ENCODE assay signal across 15 cellular contexts in the genomic region with DNA sequence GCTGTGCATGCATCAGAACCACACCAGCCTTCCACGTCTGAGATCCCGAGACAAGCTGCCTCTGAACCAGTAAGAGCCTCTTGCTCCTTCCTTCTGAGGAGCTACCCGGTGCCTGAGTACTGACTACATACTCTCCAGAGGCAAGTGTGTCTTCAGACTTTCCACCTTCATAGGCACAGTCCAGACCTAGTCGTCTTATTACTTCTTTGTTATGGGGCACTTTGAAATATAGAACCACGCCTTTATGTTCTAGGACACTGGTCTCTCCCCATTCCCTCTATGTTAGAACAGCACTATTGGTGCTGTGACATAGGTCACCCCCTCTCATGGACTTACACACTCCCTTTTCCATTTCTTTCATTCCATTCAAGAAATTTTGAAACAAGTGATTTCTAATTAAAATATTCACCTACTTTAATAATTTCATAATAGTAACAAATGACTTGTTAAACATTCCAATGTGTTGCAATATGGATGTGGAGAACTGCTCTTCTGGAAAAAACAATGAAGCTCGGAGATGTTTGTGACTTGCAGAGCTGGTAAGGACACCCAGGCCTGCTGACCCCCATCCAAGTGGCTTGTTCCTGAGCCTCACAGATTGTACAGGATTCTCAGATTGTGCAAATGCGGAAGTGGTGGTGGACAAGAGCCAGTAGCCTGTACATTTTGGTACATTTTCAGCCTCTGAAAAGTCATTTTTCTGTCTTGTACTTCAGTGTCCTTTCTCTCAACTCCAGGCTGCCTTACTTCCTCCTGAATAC.
A peak's percentile ranks its signal among the peaks of the same experiment; 100 is the strongest.
DNase-seq lines count a peak whose midpoint lies in the region; ATAC-seq, FAIRE-seq and TF ChIP-seq lines count a peak whose summit lies in the region.
"Had no signal": no experiment of that assay in that cellular context is flagged by ENCODE, and none has a peak within 500 bp of the region (broad histone marks: within the 10 kb centered on the region; RNA-seq: fewer than 3 reads in every experiment).

No MANE protein-coding gene starts in this region.

- CTCF ChIA-PET in A673 (lab: Charles Lee): no interaction called here

- peaks cover 25% of the 10 kb centered on the region for H3F3A ChIP-seq in GM23248 (ENCODE audit: insufficient read depth)

- BruUV-seq in A673 (replicated peaks; lab: Mats Ljungman, UMichigan): no TSS peak

- peak; percentile 77 for ATAC-seq in gastroesophageal sphincter
- no peak for ATAC-seq in HG03095 (IDR thresholded peaks at IDR 0.05; ENCODE audit: unreplicated experiment)
- ATAC-seq: T-helper 17 cell had no signal

- H3K9me2 ChIP-seq in GM23248 (ENCODE audit: insufficient read depth): no peaks in the 10 kb centered on the region

- TF ChIP-seq CTCF in adrenal gland (IDR thresholded peaks at IDR 0.05) (no peak), gastroesophageal sphincter (IDR thresholded peaks at IDR 0.05) (no peak), A673 (conservative IDR thresholded peaks at IDR 0.05; ENCODE audit: low read depth, low read length) (no peak)

- H2AFZ ChIP-seq in GM23248: no peak overlapping the region

- H3K9me3 ChIP-seq in GM23248 (ENCODE audit: low read depth) (no peaks in the 10 kb centered on the region), adrenal gland (replicated peaks in 1 of 3) (no peaks in the 10 kb centered on the region), gastroesophageal sphincter (no peaks in the 10 kb centered on the region), small intestine (ENCODE audit: control insufficient read depth, low read depth) (no peaks in the 10 kb centered on the region), A673 (ENCODE audit: low read depth, low read length, poor library complexity, severe bottlenecking) (no peaks in the 10 kb centered on the region)
- H3K9me3 ChIP-seq: Peyer's patch had no signal

- H3K27me3 ChIP-seq in GM23248 (replicated peaks; ENCODE audit: insufficient read depth) (no peaks in the 10 kb centered on the region; the same call in 1 of the 2 replicates), adrenal gland (no peaks in the 10 kb centered on the region), gastroesophageal sphincter (no peaks in the 10 kb centered on the region), small intestine (ENCODE audit: control insufficient read depth in 2 of 2, insufficient read depth in 2 of 2, low read length in 2 of 2) (no peaks in the 10 kb centered on the region), A673 (replicated peaks; ENCODE audit: insufficient read depth, low read depth, low read length, poor library complexity) (no peaks in the 10 kb centered on the region)
- H3K27me3 ChIP-seq: Peyer's patch had no signal

- POLR2A ChIA-PET in A673 (lab: Charles Lee; ENCODE audit: low non-redundant PET): no interaction called here

- intact Hi-C loops in adrenal gland (cut with DNase I) (no loop called here), A673 (cut with micrococcal nuclease; ENCODE audit: unreplicated experiment) (no loop called here)

- TF ChIP-seq POLR2A in adrenal gland (IDR thresholded peaks at IDR 0.05) (no peak), gastroesophageal sphincter (IDR thresholded peaks at IDR 0.05) (no peak)

- DNase-seq in GM23248 (peak; percentile 44), adrenal gland (peak in 6 of 7 donors; percentile 30 to 73 (median 40)), small intestine (peak; percentile 37), 8988T (no peak), A673 (ENCODE audit: low spot score) (no peak)
- DNase-seq in NK-92 treated with Interleukin-12 subunit alpha and Interleukin-12 subunit beta, amount 100 ng/mL, for 24 hours (lab: John Stamatoyannopoulos, UW): no peak
- DNase-seq: activated CD4-positive, alpha-beta T cell treated with anti-CD3 and anti-CD28 coated beads for 1 hour; activated naive CD8-positive, alpha-beta T cell treated with anti-CD3 and anti-CD28 coated beads, Interleukin-2, amount 10 ng/mL, durations not matched to agents 7 days and 5 days; CD4-positive, alpha-beta T cell; EL; T-helper 17 cell had no signal

- in situ Hi-C loops in GM23248 (cut with MboI): no loop called here

- H3K36me3 ChIP-seq in GM23248 (ENCODE audit: low read depth) (no peaks in the 10 kb centered on the region), adrenal gland (replicated peaks in 1 of 2) (no peaks in the 10 kb centered on the region), gastroesophageal sphincter (no peaks in the 10 kb centered on the region), small intestine (ENCODE audit: control insufficient read depth in 2 of 2, insufficient read depth in 2 of 2, low read length in 2 of 2) (no peaks in the 10 kb centered on the region), A673 (ENCODE audit: insufficient read depth, low read length, poor library complexity, severe bottlenecking) (no peaks in the 10 kb centered on the region)
- H3K36me3 ChIP-seq: Peyer's patch had no signal

- no peaks in the 10 kb centered on the region for H4K20me1 ChIP-seq in GM23248 (ENCODE audit: insufficient read depth)

- H3K27ac ChIP-seq in GM23248: no peak overlapping the region
- H3K27ac ChIP-seq in adrenal gland: peak overlapping the region in 3 of 5 donors; percentile 41 to 79 (median 71)
- H3K27ac ChIP-seq in gastroesophageal sphincter: peak overlapping the region in 3 of 4 donors; percentile 33 to 54 (median 44)
- peak overlapping the region in 1 of 2 donors; percentile 73 for H3K27ac ChIP-seq in small intestine (ENCODE audit: low read depth in 1 of 2, low read length in 1 of 2)
- no peak overlapping the region for H3K27ac ChIP-seq in A673 (ENCODE audit: low read depth, low read length, poor library complexity, severe bottlenecking)

- H3K79me2 ChIP-seq in GM23248 (ENCODE audit: insufficient read depth): no peaks in the 10 kb centered on the region

- H3K4me1 ChIP-seq in GM23248 (ENCODE audit: insufficient read depth) (peaks cover 27% of the 10 kb centered on the region), adrenal gland (replicated peaks in 1 of 2) (peaks cover 0 to 22% of the 10 kb centered on the region in 2 donors), gastroesophageal sphincter (peaks cover 0 to 29% (median 5%) of the 10 kb centered on the region in 3 donors), small intestine (ENCODE audit: control insufficient read depth in 2 of 2, insufficient read depth in 1 of 2, low read depth in 1 of 2, low read length in 1 of 2) (peaks cover 2 to 10% of the 10 kb centered on the region in 2 donors), A673 (ENCODE audit: insufficient read depth, low read length, poor library complexity, severe bottlenecking) (peaks cover 13% of the 10 kb centered on the region)

- FAIRE-seq in small intestine (lab: Jason Lieb, UNC): no peak
- FAIRE-seq: GM19239 had no signal

- H3K4me3 ChIP-seq in GM23248 (no peak overlapping the region), adrenal gland (no peak overlapping the region), gastroesophageal sphincter (no peak overlapping the region), small intestine (ENCODE audit: low read depth in 1 of 2, low read length in 2 of 2) (no peak overlapping the region), A673 (ENCODE audit: low read depth, low read length, poor library complexity, severe bottlenecking) (no peak overlapping the region)
- H3K4me3 ChIP-seq: Peyer's patch had no signal

- H3K9ac ChIP-seq in GM23248: no peak overlapping the region

- H3K4me2 ChIP-seq in GM23248 (ENCODE audit: unreplicated experiment): no peak overlapping the region

- 59 to 67% methylated on average over 7 of the region's 7 CpGs for WGBS in GM23248 (ENCODE audit: low coverage in 1 of 2, low lambda C conversion rate in 2 of 2, missing lambda C conversion rate in 2 of 2), 2 experiments
- WGBS in adrenal gland, 4 donors: 80 to 87% (median 85%) methylated on average over 7 of the region's 7 CpGs
- WGBS in gastroesophageal sphincter (ENCODE audit: low coverage in 1 of 2), 2 donors: 87 to 100% methylated on average over 2 to 7 of the region's 7 CpGs
- 73 to 81% (median 80%) methylated on average over 7 of the region's 7 CpGs for WGBS in small intestine, 3 donors

- TF ChIP-seq EP300 in gastroesophageal sphincter (IDR thresholded peaks at IDR 0.05): no peak

Comparison
In these comparisons a context has a peak if more than half of its experiments do, and no peak if none do; other contexts are left out.
1. DNase-seq: peak in GM23248 (single experiment), adrenal gland (6 of 7) and small intestine (single experiment); none in 8988T (single experiment), A673 (single experiment) and NK-92 treated with Interleukin-12 subunit alpha and Interleukin-12 subunit beta, amount 100 ng/mL, for 24 hours (single experiment).
2. H3K27ac ChIP-seq: peak in adrenal gland (3 of 5) and gastroesophageal sphincter (3 of 4); none in GM23248 (single experiment) and A673 (single experiment).